In genomic region chr16:53457670-53458069, GRCh38 we compare ENCODE assay signal across 9 cellular contexts. TPM values are rescaled to one million over a fixed set of nuclear protein-coding genes. Genes with fewer than 3 reads are reported as not detected.
DNase-seq lines count a peak whose midpoint lies in the region; ATAC-seq and TF ChIP-seq lines count a peak whose summit lies in the region.
"Had no signal": no experiment of that assay in that cellular context is flagged by ENCODE, and none has a peak within 500 bp of the region (broad histone marks: within the 10 kb centered on the region; RNA-seq: fewer than 3 reads in every experiment).

No MANE protein-coding gene starts in this region.

- no peaks in the 10 kb centered on the region for H3K9me3 ChIP-seq in spleen
- no peaks in the 10 kb centered on the region for H3K9me3 ChIP-seq in suprapubic skin
- H3K9me3 ChIP-seq: A549 had no signal

- no peak for TF ChIP-seq EP300 in suprapubic skin (IDR thresholded peaks at IDR 0.05)

- H3K4me3 ChIP-seq in spleen (peak overlapping the region in 3 of 8 donors; percentile 7 to 55 (median 19)), suprapubic skin (no peak overlapping the region)
- H3K4me3 ChIP-seq: A549 had no signal

- TF ChIP-seq POLR2A in spleen (IDR thresholded peaks at IDR 0.05) (no peak), suprapubic skin (IDR thresholded peaks at IDR 0.05) (no peak)

- H3K36me3 ChIP-seq in spleen (peaks cover 4 to 100% (median 72%) of the 10 kb centered on the region in 6 donors), suprapubic skin (peaks cover 99% of the 10 kb centered on the region)

- peak; percentile 100 for ATAC-seq in HG03442 (IDR thresholded peaks at IDR 0.05; ENCODE audit: unreplicated experiment)
- ATAC-seq: A549 had no signal

- WGBS in spleen, 5 donors = 43 to 63% (median 45%) methylated on average over 2 of the region's 2 CpGs
- WGBS in suprapubic skin = 91% methylated on average over 2 of the region's 2 CpGs

- intact Hi-C loops in spleen (cut with DNase I; ENCODE audit: low total_unique reads) = no loop called here

- DNase-seq in NCI-H2107 (lab: John Stamatoyannopoulos, UW) (peak; percentile 2), NCI-H2107 treated with DMSO at 0.1 percent for 48 hours (lab: John Stamatoyannopoulos, UW; ENCODE audit: unreplicated experiment) (no peak), spleen (no peak), suprapubic skin (ENCODE audit: low spot score in 2 of 2) (no peak), ecto neural progenitor cell (ENCODE audit: low spot score) (no peak), NOMO-1 treated with dmso at 0.1 percent for 144 hours (lab: John Stamatoyannopoulos, UW; ENCODE audit: unreplicated experiment) (no peak)
- DNase-seq in activated CD8-positive, alpha-beta memory T cell treated with anti-CD3 and anti-CD28 coated beads for 4 hours (ENCODE audit: low read depth in 2 of 2) = peak; percentile 41 to 66

- peak in 4 of 11 experiments; percentile 11 to 22 (median 18) for TF ChIP-seq CTCF in spleen (IDR thresholded peaks at IDR 0.05 in 8 of 11, conservative IDR thresholded peaks at IDR 0.05 in 3 of 11)
- TF ChIP-seq CTCF in suprapubic skin (IDR thresholded peaks at IDR 0.05) = no peak

- H3K4me1 ChIP-seq in spleen = peaks cover 6 to 87% (median 48%) of the 10 kb centered on the region in 6 donors
- H3K4me1 ChIP-seq in suprapubic skin = no peaks in the 10 kb centered on the region
- H3K4me1 ChIP-seq: A549 had no signal

- H3K27ac ChIP-seq in spleen (peak overlapping the region; percentile 31 to 85 (median 81)), suprapubic skin (no peak overlapping the region)
- H3K27ac ChIP-seq: A549 had no signal

- H3K27me3 ChIP-seq in spleen (replicated peaks in 1 of 7) = no peaks in the 10 kb centered on the region
- H3K27me3 ChIP-seq in suprapubic skin = no peaks in the 10 kb centered on the region

RNA-seq across cellular contexts. Expression of gene RBL2, which starts 23.4 kb away (rescaled TPM):
- 100 to 1,000 TPM; 111 to 214 (median 151) TPM for total RNA-seq in spleen
- 10 to 100 TPM; 29.1 to 34.5 (median 32.6) TPM for polyA plus RNA-seq in spleen
- 100 to 1,000 TPM in 1 of 4 donors, 10 to 100 TPM in 3; 66.4 to 155 (median 71.9) TPM for total RNA-seq in suprapubic skin

RNA-seq across cellular contexts. Expression of gene AKTIP, which starts 45.3 kb away (rescaled TPM):
- total RNA-seq in spleen = 10 to 100 TPM; 18.6 to 37.1 (median 31.7) TPM
- 10 to 100 TPM in 2 of 3 donors, 1 to 10 TPM in 1; 8.7 to 14.0 (median 11.8) TPM for polyA plus RNA-seq in spleen
- 10 to 100 TPM; 30.2 to 55.5 (median 36.6) TPM for total RNA-seq in suprapubic skin

Comparison
In these comparisons a context has a peak if more than half of its experiments do, and no peak if none do; other contexts are left out.
1. DNase-seq: peak in NCI-H2107 (single experiment) and activated CD8-positive, alpha-beta memory T cell treated with anti-CD3 and anti-CD28 coated beads for 4 hours (2 of 2); none in NCI-H2107 treated with DMSO at 0.1 percent for 48 hours (single experiment), spleen (single experiment), suprapubic skin (0 of 2), ecto neural progenitor cell (single experiment) and NOMO-1 treated with dmso at 0.1 percent for 144 hours (single experiment).